ENCODE assay signal across 25 cellular contexts in genomic region chr4:7137346-7138200, GRCh38. TPM values are rescaled to one million over a fixed set of nuclear protein-coding genes. Genes with fewer than 3 reads are reported as not detected.
"Had no signal": no experiment of that assay in that cellular context is flagged by ENCODE, and none has a peak within 500 bp of the region (broad histone marks: within the 10 kb centered on the region; RNA-seq: fewer than 3 reads in every experiment).

No MANE protein-coding gene starts in this region.

- H3K9me3 ChIP-seq: esophagus muscularis mucosa, gastroesophageal sphincter, mucosa of descending colon had no signal

- H3K4me1 ChIP-seq: foreskin keratinocyte had no signal

- FAIRE-seq: colon, endothelial cell of umbilical vein, frontal cortex, kidney had no signal

- H3K27me3 ChIP-seq: dorsolateral prefrontal cortex, esophagus muscularis mucosa, gastroesophageal sphincter, heart left ventricle, hepatocyte had no signal

- H3K27ac ChIP-seq: coronary artery, dorsolateral prefrontal cortex, esophagus muscularis mucosa, foreskin keratinocyte, gastroesophageal sphincter, heart left ventricle, hepatocyte, left lung, lower lobe of right lung had no signal

- H3K4me3 ChIP-seq: coronary artery, dorsolateral prefrontal cortex, esophagus muscularis mucosa, gastroesophageal sphincter, heart left ventricle, hepatocyte, left lung, lower lobe of right lung, mucosa of descending colon had no signal

- H3K4me3 Mint-ChIP-seq: immature natural killer cell, mesothelial cell of epicardium had no signal

- H3K4me2 ChIP-seq: hepatocyte had no signal

- H3K9me3 Mint-ChIP-seq: immature natural killer cell had no signal

- H3K36me3 Mint-ChIP-seq: immature natural killer cell, mesothelial cell of epicardium had no signal

- ATAC-seq: foreskin keratinocyte, gastroesophageal sphincter, heart left ventricle, left colon, left lung, left ventricle myocardium superior, lower lobe of right lung, mucosa of descending colon had no signal

- H3K79me2 ChIP-seq: hepatocyte had no signal

- H3K27ac Mint-ChIP-seq: immature natural killer cell had no signal

- DNase-seq: dermis blood vessel endothelial cell; dorsolateral prefrontal cortex; effector CD4-positive, alpha-beta T cell; effector memory CD4-positive, alpha-beta T cell; foreskin keratinocyte; hypothalamus; immature natural killer cell; islet precursor cell; kidney; kidney glomerular epithelial cell; left colon; left lung; left ventricle myocardium superior; lower lobe of right lung; mesenchymal stem cell had no signal

- H3K4me1 Mint-ChIP-seq: immature natural killer cell had no signal

- H2AFZ ChIP-seq: hepatocyte had no signal

- H3K36me3 ChIP-seq: esophagus muscularis mucosa, gastroesophageal sphincter, heart left ventricle, left lung, lower lobe of right lung had no signal

RNA-seq across cellular contexts. Expression of gene SORCS2, which starts 54.8 kb away (rescaled TPM):
- total RNA-seq: endothelial cell of umbilical vein had no signal
